Comparison of ENCODE assay signal across 12 cellular contexts in the genomic region with DNA sequence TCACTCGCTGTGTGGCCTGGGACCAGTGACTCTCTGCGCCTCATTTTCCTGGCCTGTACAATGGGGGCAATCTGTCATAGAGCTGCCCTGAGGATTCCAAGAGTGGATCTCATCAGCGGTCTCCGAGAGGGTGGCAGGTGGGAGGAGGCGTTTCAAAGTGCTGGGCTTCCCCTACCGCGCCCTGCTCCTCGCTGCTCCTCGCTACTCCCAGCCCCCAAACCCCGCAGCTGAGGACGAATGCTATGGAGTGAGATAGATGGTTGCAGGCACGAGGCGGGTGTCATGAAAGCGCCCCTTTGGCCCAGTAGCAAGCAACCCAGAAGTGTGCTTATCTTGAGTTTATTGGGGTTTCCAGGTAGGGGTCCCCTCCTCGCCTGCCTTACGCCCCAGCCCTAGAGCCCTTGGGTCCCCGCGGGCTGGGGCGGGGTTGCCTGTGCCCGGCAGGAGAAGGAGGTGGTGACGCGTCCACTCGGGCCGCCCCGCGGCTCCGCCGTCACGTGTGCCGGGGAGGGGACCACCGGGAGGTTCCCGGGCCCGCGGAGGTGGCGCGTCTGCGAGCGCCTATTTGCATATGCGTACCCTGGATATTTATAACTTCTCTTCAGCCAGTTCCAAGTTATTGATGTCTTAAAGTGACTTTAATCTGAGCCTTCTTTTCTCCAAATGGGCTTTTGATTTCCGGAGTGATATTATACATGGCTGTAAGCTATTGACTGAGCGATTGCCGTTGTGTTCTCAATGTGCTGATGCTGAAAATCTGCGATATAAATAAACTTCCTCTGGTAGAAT.
DNase-seq lines count a peak whose midpoint lies in the region; ATAC-seq and TF ChIP-seq lines count a peak whose summit lies in the region.
"Had no signal": no experiment of that assay in that cellular context is flagged by ENCODE, and none has a peak within 500 bp of the region (broad histone marks: within the 10 kb centered on the region; RNA-seq: fewer than 3 reads in every experiment).

No MANE protein-coding gene starts in this region.

- ATAC-seq in stimulated activated naive CD8-positive, alpha-beta T cell treated with anti-CD3 and anti-CD28 coated beads, Interleukin-15, Interleukin-2, amounts not matched to agents 100 U/mL and 50 U/mL, for 24 hours, result no peak
- ATAC-seq in stimulated activated naive CD8-positive, alpha-beta T cell treated with anti-CD3 and anti-CD28 coated beads, Interleukin-15, amount 100 ng/mL, for 72 hours, result no peak
- ATAC-seq in omental fat pad (ENCODE audit: low FRiP score), result peak; percentile 72
- ATAC-seq: activated CD8-positive, alpha-beta memory T cell treated with anti-CD3 and anti-CD28 coated beads, Interleukin-2, amount 10 ng/mL, durations not matched to agents 7 days and 5 days; K562; T-cell had no signal

- peak overlapping the region; percentile 9 for H3K4me3 ChIP-seq in fibroblast of the aortic adventitia (ENCODE audit: low read depth, low read length)
- H3K4me3 ChIP-seq: K562 had no signal

- intact Hi-C loops in activated CD4-positive, alpha-beta T cell treated with anti-CD3 and anti-CD28 coated beads, Interleukin-2, amount 10 ng/mL, durations not matched to agents 24 days and 14 days (cut with micrococcal nuclease), result no loop called here

- peaks cover 48% of the 10 kb centered on the region for H3K27me3 Mint-ChIP-seq in stimulated activated naive CD8-positive, alpha-beta T cell treated with anti-CD3 and anti-CD28 coated beads, Interleukin-15, amount 100 ng/mL, for 72 hours
- H3K27me3 Mint-ChIP-seq in activated CD4-positive, alpha-beta T cell treated with anti-CD3 and anti-CD28 coated beads, Interleukin-2, amount 10 ng/mL, durations not matched to agents 24 days and 14 days, result peaks cover 11% of the 10 kb centered on the region

- no peaks in the 10 kb centered on the region for H3K36me3 Mint-ChIP-seq in activated CD4-positive, alpha-beta T cell treated with anti-CD3 and anti-CD28 coated beads, Interleukin-2, amount 10 ng/mL, durations not matched to agents 24 days and 14 days (ENCODE audit: low read depth)
- H3K36me3 Mint-ChIP-seq: activated CD8-positive, alpha-beta memory T cell treated with anti-CD3 and anti-CD28 coated beads, Interleukin-2, amount 10 ng/mL, durations not matched to agents 7 days and 5 days had no signal

- H3K27ac Mint-ChIP-seq in stimulated activated naive CD8-positive, alpha-beta T cell treated with anti-CD3 and anti-CD28 coated beads, Interleukin-15, amount 100 ng/mL, for 72 hours, result no peak overlapping the region
- H3K27ac Mint-ChIP-seq in activated CD4-positive, alpha-beta T cell treated with anti-CD3 and anti-CD28 coated beads, Interleukin-2, amount 10 ng/mL, durations not matched to agents 24 days and 14 days, result no peak overlapping the region
- H3K27ac Mint-ChIP-seq: activated CD8-positive, alpha-beta memory T cell treated with anti-CD3 and anti-CD28 coated beads, Interleukin-2, amount 10 ng/mL, durations not matched to agents 7 days and 5 days; T-cell had no signal

- no peaks in the 10 kb centered on the region for H3K9me3 Mint-ChIP-seq in stimulated activated naive CD8-positive, alpha-beta T cell treated with anti-CD3 and anti-CD28 coated beads, Interleukin-15, amount 100 ng/mL, for 72 hours
- no peaks in the 10 kb centered on the region for H3K9me3 Mint-ChIP-seq in activated CD4-positive, alpha-beta T cell treated with anti-CD3 and anti-CD28 coated beads, Interleukin-2, amount 10 ng/mL, durations not matched to agents 24 days and 14 days
- H3K9me3 Mint-ChIP-seq: T-cell had no signal

- peak; percentile 9 for DNase-seq in stimulated activated naive CD8-positive, alpha-beta T cell treated with anti-CD3 and anti-CD28 coated beads, Interleukin-15, Interleukin-2, amounts not matched to agents 100 U/mL and 50 U/mL, for 24 hours
- no peak for DNase-seq in stimulated activated naive CD8-positive, alpha-beta T cell treated with anti-CD3 and anti-CD28 coated beads, Interleukin-15, amount 100 ng/mL, for 72 hours
- no peak for DNase-seq in fibroblast of the aortic adventitia (ENCODE audit: low read depth)
- no peak for DNase-seq in omental fat pad (ENCODE audit: low spot score)
- no peak for DNase-seq in NAMALWA (ENCODE audit: low spot score)
- DNase-seq in NCI-H1092 (lab: John Stamatoyannopoulos, UW), result no peak
- no peak for DNase-seq in activated naive CD4-positive, alpha-beta T cell treated with Interleukin-2 at 50 U/mL for 16 hours
- no peak for DNase-seq in activated CD4-positive, alpha-beta T cell treated with anti-CD3 and anti-CD28 coated beads, Interleukin-2, amount 10 ng/mL, durations not matched to agents 24 days and 14 days
- DNase-seq: activated CD8-positive, alpha-beta memory T cell treated with anti-CD3 and anti-CD28 coated beads, Interleukin-2, amount 10 ng/mL, durations not matched to agents 7 days and 5 days; AML-193; T-cell had no signal

- TF ChIP-seq CTCF in fibroblast of the aortic adventitia (IDR thresholded peaks at IDR 0.05; ENCODE audit: insufficient read depth, low read length), result no peak
- no peak for TF ChIP-seq CTCF in omental fat pad (IDR thresholded peaks at IDR 0.05)

- no peak overlapping the region for H3K4me3 Mint-ChIP-seq in stimulated activated naive CD8-positive, alpha-beta T cell treated with anti-CD3 and anti-CD28 coated beads, Interleukin-15, amount 100 ng/mL, for 72 hours
- H3K4me3 Mint-ChIP-seq in activated CD4-positive, alpha-beta T cell treated with anti-CD3 and anti-CD28 coated beads, Interleukin-2, amount 10 ng/mL, durations not matched to agents 24 days and 14 days, result no peak overlapping the region
- H3K4me3 Mint-ChIP-seq: activated CD8-positive, alpha-beta memory T cell treated with anti-CD3 and anti-CD28 coated beads, Interleukin-2, amount 10 ng/mL, durations not matched to agents 7 days and 5 days; T-cell had no signal

- H3K4me1 Mint-ChIP-seq in stimulated activated naive CD8-positive, alpha-beta T cell treated with anti-CD3 and anti-CD28 coated beads, Interleukin-15, amount 100 ng/mL, for 72 hours, result peaks cover 12% of the 10 kb centered on the region
- H3K4me1 Mint-ChIP-seq in activated CD4-positive, alpha-beta T cell treated with anti-CD3 and anti-CD28 coated beads, Interleukin-2, amount 10 ng/mL, durations not matched to agents 24 days and 14 days, result peaks cover 8% of the 10 kb centered on the region
